In genomic region chr1:17023103-17023502, GRCh38 we compare ENCODE assay signal across 23 cellular contexts.
A peak's percentile ranks its signal among the peaks of the same experiment; 100 is the strongest.
DNase-seq lines count a peak whose midpoint lies in the region; ATAC-seq and TF ChIP-seq lines count a peak whose summit lies in the region.
"Had no signal": no experiment of that assay in that cellular context is flagged by ENCODE, and none has a peak within 500 bp of the region (broad histone marks: within the 10 kb centered on the region; RNA-seq: fewer than 3 reads in every experiment).

No MANE protein-coding gene starts in this region.

- H3K4me3 ChIP-seq in OCI-LY3 (ENCODE audit: low read length) = peak overlapping the region; percentile 18; the same call in 1 of the 2 replicates
- H3K4me3 ChIP-seq: esophagus squamous epithelium, spleen, suprapubic skin had no signal

- TF ChIP-seq CTCF in OCI-LY3 (IDR thresholded peaks at IDR 0.05; ENCODE audit: low read depth, low read length) (no peak), nephron (IDR thresholded peaks at IDR 0.05; ENCODE audit: unreplicated experiment in 3 of 3) (no peak)

- peak; percentile 36 for ATAC-seq in HG02798 (IDR thresholded peaks at IDR 0.05; ENCODE audit: poor library complexity, unreplicated experiment)
- ATAC-seq in GM21526 (IDR thresholded peaks at IDR 0.05; ENCODE audit: low FRiP score, unreplicated experiment) = no peak
- ATAC-seq: Right ventricle myocardium inferior had no signal

- H2AFZ ChIP-seq in OCI-LY3 (ENCODE audit: low read depth, low read length) = no peak overlapping the region

- H3K4me1 ChIP-seq in OCI-LY3 (ENCODE audit: low read length) = peaks cover 46% of the 10 kb centered on the region
- H3K4me1 ChIP-seq: esophagus squamous epithelium had no signal

- H3K27ac ChIP-seq in OCI-LY3 (ENCODE audit: low read length) = peak overlapping the region; percentile 62
- H3K27ac ChIP-seq: esophagus squamous epithelium, suprapubic skin, WERI-Rb-1 had no signal

- peak; percentile 62 for DNase-seq in CD1c-positive myeloid dendritic cell (ENCODE audit: extremely low spot score)
- DNase-seq in DMS153 (lab: John Stamatoyannopoulos, UW) = no peak
- DNase-seq in NCI-H748 (lab: John Stamatoyannopoulos, UW; ENCODE audit: unreplicated experiment) = no peak
- DNase-seq in HPDE6-E6E7 (ENCODE audit: extremely low spot score) = no peak
- DNase-seq: activated naive CD4-positive, alpha-beta T cell treated with Interleukin-2 at 50 U/mL for 16 hours; CD4-positive, alpha-beta T cell; DMS53; effector CD8-positive, alpha-beta T cell; esophagus squamous epithelium; MM.1S; NCI-H2081 treated with DMSO at 0.1 percent for 48 hours; NCI-H510A; spleen; stimulated activated CD8-positive, alpha-beta memory T cell treated with anti-CD3 and anti-CD28 coated beads, Interleukin-4, amount 100 ng/mL, for 48 hours; WERI-Rb-1 had no signal

- H3K9ac ChIP-seq in OCI-LY3 (ENCODE audit: low read length) = no peak overlapping the region

- no peaks in the 10 kb centered on the region for H3K79me2 ChIP-seq in OCI-LY3 (ENCODE audit: low read length)

- peaks cover 27% of the 10 kb centered on the region for H3K36me3 ChIP-seq in OCI-LY3 (replicated peaks; ENCODE audit: low read depth, low read length)

- no peaks in the 10 kb centered on the region for H3K9me3 ChIP-seq in OCI-LY3 (ENCODE audit: insufficient read depth, low read length)
- H3K9me3 ChIP-seq: esophagus squamous epithelium, spleen, suprapubic skin had no signal

- no peaks in the 10 kb centered on the region for H3K27me3 Mint-ChIP-seq in nephron (ENCODE audit: low read depth)
- H3K27me3 Mint-ChIP-seq: CD4-positive, alpha-beta T cell had no signal

- peak overlapping the region; percentile 58 for H3K4me2 ChIP-seq in OCI-LY3 (ENCODE audit: low read length)

- H4K20me1 ChIP-seq in OCI-LY3 (ENCODE audit: insufficient read depth, low read length) = 0 out of 2 replicates have a peak, but pooled peaks cover 6% of the 10 kb centered on the region

- H3K36me3 Mint-ChIP-seq in nephron (ENCODE audit: low read depth) = peaks cover 63% of the 10 kb centered on the region

- H3K27me3 ChIP-seq in OCI-LY3 (ENCODE audit: low read depth, low read length) = no peaks in the 10 kb centered on the region
- H3K27me3 ChIP-seq: esophagus squamous epithelium, spleen, suprapubic skin had no signal

- H3K4me3 Mint-ChIP-seq in nephron = no peak overlapping the region
- H3K4me3 Mint-ChIP-seq: CD4-positive, alpha-beta T cell; neural crest cell; T-helper 1 cell treated with Interleukin-12 subunit alpha and Interleukin-12 subunit beta and Interleukin-4 antibody, amounts not matched to agents 30 μg/mL and 1 μg/mL, for 36 hours had no signal

- H3K4me1 Mint-ChIP-seq in nephron = peaks cover 5% of the 10 kb centered on the region
- H3K4me1 Mint-ChIP-seq: neural crest cell had no signal

- H3K27ac Mint-ChIP-seq in nephron = peak overlapping the region in 2 of 3 experiments; percentile 14 to 50
- H3K27ac Mint-ChIP-seq: T-helper 1 cell treated with Interleukin-12 subunit alpha and Interleukin-12 subunit beta and Interleukin-4 antibody, amounts not matched to agents 30 μg/mL and 1 μg/mL, for 36 hours had no signal

- H3K9me3 Mint-ChIP-seq in nephron = no peaks in the 10 kb centered on the region
- H3K9me3 Mint-ChIP-seq: CD4-positive, alpha-beta T cell; neural crest cell; T-helper 1 cell treated with Interleukin-12 subunit alpha and Interleukin-12 subunit beta and Interleukin-4 antibody, amounts not matched to agents 30 μg/mL and 1 μg/mL, for 36 hours had no signal
